ENCODE assay signal across 1 cellular context in the genomic region with DNA sequence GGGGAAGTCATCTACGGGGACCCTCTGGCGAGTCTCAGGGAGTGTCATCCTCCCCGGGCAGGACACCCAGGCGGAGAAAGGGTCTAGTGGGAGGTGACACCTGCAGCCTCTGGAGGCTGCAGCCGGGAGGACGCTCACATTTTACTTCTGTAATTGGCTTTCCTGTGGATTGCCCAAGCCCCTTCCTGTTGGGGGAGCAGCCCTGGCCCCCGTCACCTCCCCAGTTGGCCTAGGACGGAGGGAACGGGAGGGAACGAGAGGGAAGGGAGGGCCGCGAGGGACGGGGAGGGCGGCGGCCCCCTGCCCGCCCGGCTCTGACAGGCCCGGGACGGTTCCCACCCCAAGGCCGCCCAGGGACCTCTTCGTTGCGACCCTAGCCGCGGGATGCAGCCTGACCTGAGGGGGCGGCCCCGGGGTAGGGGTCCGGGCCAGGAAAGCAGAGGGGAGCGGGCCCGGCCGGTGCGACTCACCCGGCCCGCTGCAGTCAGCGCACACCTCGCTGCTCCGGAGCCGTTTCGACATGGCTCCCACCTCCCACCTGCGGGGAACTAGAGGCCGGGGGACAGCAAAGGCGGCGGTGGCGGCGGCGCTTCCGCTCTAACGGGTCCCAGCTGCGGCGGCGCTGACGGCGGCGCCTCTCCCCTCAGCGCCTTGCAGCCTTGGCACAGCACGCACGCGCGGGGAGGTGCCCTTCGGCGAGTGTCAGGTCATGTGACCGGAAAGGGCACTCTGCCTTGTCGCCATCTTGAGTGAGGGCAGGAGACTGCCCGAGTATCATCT.
A peak's percentile ranks its signal among the peaks of the same experiment; 100 is the strongest.
TF ChIP-seq lines count a peak whose summit lies in the region.

A gene with protein sequence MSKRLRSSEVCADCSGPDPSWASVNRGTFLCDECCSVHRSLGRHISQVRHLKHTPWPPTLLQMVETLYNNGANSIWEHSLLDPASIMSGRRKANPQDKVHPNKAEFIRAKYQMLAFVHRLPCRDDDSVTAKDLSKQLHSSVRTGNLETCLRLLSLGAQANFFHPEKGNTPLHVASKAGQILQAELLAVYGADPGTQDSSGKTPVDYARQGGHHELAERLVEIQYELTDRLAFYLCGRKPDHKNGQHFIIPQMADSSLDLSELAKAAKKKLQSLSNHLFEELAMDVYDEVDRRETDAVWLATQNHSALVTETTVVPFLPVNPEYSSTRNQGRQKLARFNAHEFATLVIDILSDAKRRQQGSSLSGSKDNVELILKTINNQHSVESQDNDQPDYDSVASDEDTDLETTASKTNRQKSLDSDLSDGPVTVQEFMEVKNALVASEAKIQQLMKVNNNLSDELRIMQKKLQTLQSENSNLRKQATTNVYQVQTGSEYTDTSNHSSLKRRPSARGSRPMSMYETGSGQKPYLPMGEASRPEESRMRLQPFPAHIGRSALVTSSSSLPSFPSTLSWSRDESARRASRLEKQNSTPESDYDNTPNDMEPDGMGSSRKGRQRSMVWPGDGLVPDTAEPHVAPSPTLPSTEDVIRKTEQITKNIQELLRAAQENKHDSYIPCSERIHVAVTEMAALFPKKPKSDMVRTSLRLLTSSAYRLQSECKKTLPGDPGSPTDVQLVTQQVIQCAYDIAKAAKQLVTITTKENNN (minus strand): TSS at position 666 of the 780 bp plus-strand sequence. CDS start 144 bp downstream, at position 522.

TF ChIP-seq in HepG2, 621 proteins besides CTCF, POLR2A, EP300 and RAD21 (continued from another document and continues in another):
- peak; percentile 16; the same call in 1 of the 2 replicates for TF ChIP-seq TFDP1 (CRISPR knock-in tag; IDR thresholded peaks at IDR 0.05; ENCODE audit: borderline replicate concordance)
- TF ChIP-seq, protein P1, sequence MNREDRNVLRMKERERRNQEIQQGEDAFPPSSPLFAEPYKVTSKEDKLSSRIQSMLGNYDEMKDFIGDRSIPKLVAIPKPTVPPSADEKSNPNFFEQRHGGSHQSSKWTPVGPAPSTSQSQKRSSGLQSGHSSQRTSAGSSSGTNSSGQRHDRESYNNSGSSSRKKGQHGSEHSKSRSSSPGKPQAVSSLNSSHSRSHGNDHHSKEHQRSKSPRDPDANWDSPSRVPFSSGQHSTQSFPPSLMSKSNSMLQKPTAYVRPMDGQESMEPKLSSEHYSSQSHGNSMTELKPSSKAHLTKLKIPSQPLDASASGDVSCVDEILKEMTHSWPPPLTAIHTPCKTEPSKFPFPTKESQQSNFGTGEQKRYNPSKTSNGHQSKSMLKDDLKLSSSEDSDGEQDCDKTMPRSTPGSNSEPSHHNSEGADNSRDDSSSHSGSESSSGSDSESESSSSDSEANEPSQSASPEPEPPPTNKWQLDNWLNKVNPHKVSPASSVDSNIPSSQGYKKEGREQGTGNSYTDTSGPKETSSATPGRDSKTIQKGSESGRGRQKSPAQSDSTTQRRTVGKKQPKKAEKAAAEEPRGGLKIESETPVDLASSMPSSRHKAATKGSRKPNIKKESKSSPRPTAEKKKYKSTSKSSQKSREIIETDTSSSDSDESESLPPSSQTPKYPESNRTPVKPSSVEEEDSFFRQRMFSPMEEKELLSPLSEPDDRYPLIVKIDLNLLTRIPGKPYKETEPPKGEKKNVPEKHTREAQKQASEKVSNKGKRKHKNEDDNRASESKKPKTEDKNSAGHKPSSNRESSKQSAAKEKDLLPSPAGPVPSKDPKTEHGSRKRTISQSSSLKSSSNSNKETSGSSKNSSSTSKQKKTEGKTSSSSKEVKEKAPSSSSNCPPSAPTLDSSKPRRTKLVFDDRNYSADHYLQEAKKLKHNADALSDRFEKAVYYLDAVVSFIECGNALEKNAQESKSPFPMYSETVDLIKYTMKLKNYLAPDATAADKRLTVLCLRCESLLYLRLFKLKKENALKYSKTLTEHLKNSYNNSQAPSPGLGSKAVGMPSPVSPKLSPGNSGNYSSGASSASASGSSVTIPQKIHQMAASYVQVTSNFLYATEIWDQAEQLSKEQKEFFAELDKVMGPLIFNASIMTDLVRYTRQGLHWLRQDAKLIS (CRISPR knock-in tag; IDR thresholded peaks at IDR 0.05), result no peak
- TF ChIP-seq GZF1 (CRISPR knock-in tag; IDR thresholded peaks at IDR 0.05), result no peak
- peak; percentile 58; the same call in 1 of the 2 replicates for TF ChIP-seq MYC (CRISPR knock-in tag; IDR thresholded peaks at IDR 0.05; ENCODE audit: borderline replicate concordance)
- TF ChIP-seq DRAP1 (CRISPR knock-in tag; IDR thresholded peaks at IDR 0.05), result 0 out of 2 replicates have a peak, but pooled peaks have one; percentile 22
- no peak for TF ChIP-seq RELA (CRISPR knock-in tag; IDR thresholded peaks at IDR 0.05)
- TF ChIP-seq THAP11 (CRISPR knock-in tag; IDR thresholded peaks at IDR 0.05), result peak; percentile 88
- peak; percentile 65; the same call in 1 of the 2 replicates for TF ChIP-seq YEATS2 (CRISPR knock-in tag; IDR thresholded peaks at IDR 0.05; ENCODE audit: borderline replicate concordance)
- TF ChIP-seq ZNF879 (CRISPR knock-in tag; IDR thresholded peaks at IDR 0.05), result no peak
- TF ChIP-seq, protein P2, sequence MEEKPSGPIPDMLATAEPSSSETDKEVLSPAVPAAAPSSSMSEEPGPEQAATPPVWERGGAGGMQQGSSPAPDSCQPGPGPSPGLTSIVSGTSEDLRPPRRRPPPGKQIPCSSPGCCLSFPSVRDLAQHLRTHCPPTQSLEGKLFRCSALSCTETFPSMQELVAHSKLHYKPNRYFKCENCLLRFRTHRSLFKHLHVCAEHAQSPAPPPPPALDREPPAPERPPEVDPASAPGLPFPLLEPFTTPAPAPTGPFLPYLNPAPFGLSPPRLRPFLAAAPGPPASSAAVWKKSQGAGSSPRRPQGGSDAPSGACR (CRISPR knock-in tag; IDR thresholded peaks at IDR 0.05), result no peak
- peak; percentile 93 for TF ChIP-seq ARID4A (CRISPR knock-in tag; IDR thresholded peaks at IDR 0.05; ENCODE audit: borderline replicate concordance)
- TF ChIP-seq TP53 (CRISPR knock-in tag; conservative IDR thresholded peaks at IDR 0.05), result no peak
- no peak for TF ChIP-seq RARG (CRISPR knock-in tag; IDR thresholded peaks at IDR 0.05; ENCODE audit: low read depth)
- TF ChIP-seq GTF2F1 (IDR thresholded peaks at IDR 0.05; ENCODE audit: low read length), result no peak
- TF ChIP-seq ZNF3 (CRISPR knock-in tag; IDR thresholded peaks at IDR 0.05), result no peak
- TF ChIP-seq GABPB1 (CRISPR knock-in tag; IDR thresholded peaks at IDR 0.05), result peak; percentile 96
- TF ChIP-seq ZNF292 (CRISPR knock-in tag; IDR thresholded peaks at IDR 0.05; ENCODE audit: borderline replicate concordance, low read depth), result no peak
- TF ChIP-seq JUNB (CRISPR knock-in tag; IDR thresholded peaks at IDR 0.05; ENCODE audit: borderline replicate concordance), result no peak
- no peak for TF ChIP-seq ZNF224 (CRISPR knock-in tag; IDR thresholded peaks at IDR 0.05)
- no peak for TF ChIP-seq ZMYM3 (CRISPR knock-in tag; IDR thresholded peaks at IDR 0.05)
- TF ChIP-seq ZNF101 (CRISPR knock-in tag; IDR thresholded peaks at IDR 0.05; ENCODE audit: borderline replicate concordance, low read depth), result no peak; the same call in 1 of the 2 replicates
- no peak; the same call in 1 of the 2 replicates for TF ChIP-seq ZBTB43 (CRISPR knock-in tag; conservative IDR thresholded peaks at IDR 0.05)
- TF ChIP-seq ISX (CRISPR knock-in tag; conservative IDR thresholded peaks at IDR 0.05), result no peak
- TF ChIP-seq, protein P3, sequence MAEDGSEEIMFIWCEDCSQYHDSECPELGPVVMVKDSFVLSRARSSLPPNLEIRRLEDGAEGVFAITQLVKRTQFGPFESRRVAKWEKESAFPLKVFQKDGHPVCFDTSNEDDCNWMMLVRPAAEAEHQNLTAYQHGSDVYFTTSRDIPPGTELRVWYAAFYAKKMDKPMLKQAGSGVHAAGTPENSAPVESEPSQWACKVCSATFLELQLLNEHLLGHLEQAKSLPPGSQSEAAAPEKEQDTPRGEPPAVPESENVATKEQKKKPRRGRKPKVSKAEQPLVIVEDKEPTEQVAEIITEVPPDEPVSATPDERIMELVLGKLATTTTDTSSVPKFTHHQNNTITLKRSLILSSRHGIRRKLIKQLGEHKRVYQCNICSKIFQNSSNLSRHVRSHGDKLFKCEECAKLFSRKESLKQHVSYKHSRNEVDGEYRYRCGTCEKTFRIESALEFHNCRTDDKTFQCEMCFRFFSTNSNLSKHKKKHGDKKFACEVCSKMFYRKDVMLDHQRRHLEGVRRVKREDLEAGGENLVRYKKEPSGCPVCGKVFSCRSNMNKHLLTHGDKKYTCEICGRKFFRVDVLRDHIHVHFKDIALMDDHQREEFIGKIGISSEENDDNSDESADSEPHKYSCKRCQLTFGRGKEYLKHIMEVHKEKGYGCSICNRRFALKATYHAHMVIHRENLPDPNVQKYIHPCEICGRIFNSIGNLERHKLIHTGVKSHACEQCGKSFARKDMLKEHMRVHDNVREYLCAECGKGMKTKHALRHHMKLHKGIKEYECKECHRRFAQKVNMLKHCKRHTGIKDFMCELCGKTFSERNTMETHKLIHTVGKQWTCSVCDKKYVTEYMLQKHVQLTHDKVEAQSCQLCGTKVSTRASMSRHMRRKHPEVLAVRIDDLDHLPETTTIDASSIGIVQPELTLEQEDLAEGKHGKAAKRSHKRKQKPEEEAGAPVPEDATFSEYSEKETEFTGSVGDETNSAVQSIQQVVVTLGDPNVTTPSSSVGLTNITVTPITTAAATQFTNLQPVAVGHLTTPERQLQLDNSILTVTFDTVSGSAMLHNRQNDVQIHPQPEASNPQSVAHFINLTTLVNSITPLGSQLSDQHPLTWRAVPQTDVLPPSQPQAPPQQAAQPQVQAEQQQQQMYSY (CRISPR knock-in tag; IDR thresholded peaks at IDR 0.05), result no peak
- TF ChIP-seq CERS6 (CRISPR knock-in tag; IDR thresholded peaks at IDR 0.05), result no peak
- no peak for TF ChIP-seq ZFP36L1 (CRISPR knock-in tag; IDR thresholded peaks at IDR 0.05)
- no peak for TF ChIP-seq ZNF562 (CRISPR knock-in tag; IDR thresholded peaks at IDR 0.05; ENCODE audit: borderline replicate concordance)
- TF ChIP-seq, protein P4, sequence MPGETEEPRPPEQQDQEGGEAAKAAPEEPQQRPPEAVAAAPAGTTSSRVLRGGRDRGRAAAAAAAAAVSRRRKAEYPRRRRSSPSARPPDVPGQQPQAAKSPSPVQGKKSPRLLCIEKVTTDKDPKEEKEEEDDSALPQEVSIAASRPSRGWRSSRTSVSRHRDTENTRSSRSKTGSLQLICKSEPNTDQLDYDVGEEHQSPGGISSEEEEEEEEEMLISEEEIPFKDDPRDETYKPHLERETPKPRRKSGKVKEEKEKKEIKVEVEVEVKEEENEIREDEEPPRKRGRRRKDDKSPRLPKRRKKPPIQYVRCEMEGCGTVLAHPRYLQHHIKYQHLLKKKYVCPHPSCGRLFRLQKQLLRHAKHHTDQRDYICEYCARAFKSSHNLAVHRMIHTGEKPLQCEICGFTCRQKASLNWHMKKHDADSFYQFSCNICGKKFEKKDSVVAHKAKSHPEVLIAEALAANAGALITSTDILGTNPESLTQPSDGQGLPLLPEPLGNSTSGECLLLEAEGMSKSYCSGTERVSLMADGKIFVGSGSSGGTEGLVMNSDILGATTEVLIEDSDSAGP (CRISPR knock-in tag; IDR thresholded peaks at IDR 0.05; ENCODE audit: borderline replicate concordance), result peak; percentile 85; the same call in 1 of the 2 replicates
- TF ChIP-seq ZNF644 (CRISPR knock-in tag; IDR thresholded peaks at IDR 0.05; ENCODE audit: low read depth), result no peak
- no peak for TF ChIP-seq RORA (CRISPR knock-in tag; IDR thresholded peaks at IDR 0.05)
- 0 out of 2 replicates have a peak, but pooled peaks have one; percentile 46 for TF ChIP-seq ZNF678 (CRISPR knock-in tag; IDR thresholded peaks at IDR 0.05)
